ENCODE assay signal across 1 cellular context in the genomic region with DNA sequence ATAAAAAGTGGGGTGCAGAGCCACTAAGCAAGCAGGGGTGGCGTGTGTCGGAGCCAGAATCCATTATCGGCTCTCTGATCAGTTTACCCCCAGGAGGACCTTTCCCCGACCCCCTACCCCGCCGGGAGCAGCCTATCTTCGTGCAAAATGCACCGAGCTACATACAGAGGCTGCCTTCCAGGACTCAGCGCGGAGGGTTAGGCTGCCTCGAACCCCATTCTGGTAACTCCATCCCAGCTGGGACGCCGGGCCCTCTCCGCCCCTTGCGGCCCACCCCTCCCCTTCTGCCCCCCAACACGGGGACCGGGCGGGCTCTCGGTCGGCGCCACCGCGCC.
TF ChIP-seq lines count a peak whose summit lies in the region.

No MANE protein-coding gene starts in this region.

TF ChIP-seq in SK-N-SH, 30 proteins besides CTCF, POLR2A, EP300 and RAD21 (continued from another document):
- TF ChIP-seq, protein P1, sequence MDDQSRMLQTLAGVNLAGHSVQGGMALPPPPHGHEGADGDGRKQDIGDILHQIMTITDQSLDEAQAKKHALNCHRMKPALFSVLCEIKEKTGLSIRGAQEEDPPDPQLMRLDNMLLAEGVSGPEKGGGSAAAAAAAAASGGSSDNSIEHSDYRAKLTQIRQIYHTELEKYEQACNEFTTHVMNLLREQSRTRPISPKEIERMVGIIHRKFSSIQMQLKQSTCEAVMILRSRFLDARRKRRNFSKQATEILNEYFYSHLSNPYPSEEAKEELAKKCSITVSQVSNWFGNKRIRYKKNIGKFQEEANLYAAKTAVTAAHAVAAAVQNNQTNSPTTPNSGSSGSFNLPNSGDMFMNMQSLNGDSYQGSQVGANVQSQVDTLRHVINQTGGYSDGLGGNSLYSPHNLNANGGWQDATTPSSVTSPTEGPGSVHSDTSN (IDR thresholded peaks at IDR 0.05): no peak
- TF ChIP-seq GATA2 (CRISPR knock-in tag; IDR thresholded peaks at IDR 0.05): no peak
- no peak for TF ChIP-seq EZH2phosphoT487 (IDR thresholded peaks at IDR 0.05; ENCODE audit: borderline replicate concordance, low read depth)
- TF ChIP-seq TEAD4 (IDR thresholded peaks at IDR 0.05; ENCODE audit: borderline replicate concordance, insufficient read depth): no peak
